24 cellular contexts compared by ENCODE assay signal in genomic region chr10:85250304-85250703, GRCh38.
DNase-seq lines count a peak whose midpoint lies in the region; ATAC-seq, FAIRE-seq and TF ChIP-seq lines count a peak whose summit lies in the region.
"Had no signal": no experiment of that assay in that cellular context is flagged by ENCODE, and none has a peak within 500 bp of the region (broad histone marks: within the 10 kb centered on the region; RNA-seq: fewer than 3 reads in every experiment).

No MANE protein-coding gene starts in this region.

- ATAC-seq in A549, result no peak
- ATAC-seq in IMR-90 (ENCODE audit: low read depth), result no peak
- ATAC-seq in HG02678 (IDR thresholded peaks at IDR 0.05; ENCODE audit: unreplicated experiment), result no peak
- ATAC-seq: GM12878 had no signal

- no peaks in the 10 kb centered on the region for H4K20me1 ChIP-seq in IMR-90 (ENCODE audit: insufficient read depth, low read length)
- H4K20me1 ChIP-seq: BLaER1 had no signal

- TF ChIP-seq CTCF in A549 (IDR thresholded peaks at IDR 0.05), result no peak
- no peak for TF ChIP-seq CTCF in IMR-90 (conservative IDR thresholded peaks at IDR 0.05; ENCODE audit: low read depth, low read length)
- no peak for TF ChIP-seq CTCF in esophagus muscularis mucosa (IDR thresholded peaks at IDR 0.05)

- no peak overlapping the region for H3K4ac ChIP-seq in IMR-90 (ENCODE audit: low read depth, low read length)

- H2AFZ ChIP-seq in IMR-90 (replicated peaks; ENCODE audit: low read length, poor library complexity), result no peak overlapping the region

- H3K9me1 ChIP-seq in IMR-90 (ENCODE audit: insufficient read depth, low read length), result no peaks in the 10 kb centered on the region

- FAIRE-seq in A549 (lab: Jason Lieb, UNC), result no peak
- FAIRE-seq: A204.1, GM12878, GM12892, GM18507 had no signal

- TF ChIP-seq EP300 in A549 (IDR thresholded peaks at IDR 0.05), result no peak
- no peak for TF ChIP-seq EP300 in esophagus muscularis mucosa (IDR thresholded peaks at IDR 0.05)

- H3K36me3 ChIP-seq in IMR-90 (ENCODE audit: control insufficient read depth, insufficient read depth, low read length), result no peaks in the 10 kb centered on the region
- no peaks in the 10 kb centered on the region for H3K36me3 ChIP-seq in esophagus muscularis mucosa
- H3K36me3 ChIP-seq: BE2C, BLaER1 had no signal

- no peak overlapping the region for H4K91ac ChIP-seq in IMR-90 (ENCODE audit: insufficient read depth, low read depth, low read length)

- H2BK120ac ChIP-seq in IMR-90 (ENCODE audit: low read depth, low read length), result no peak overlapping the region

- H3K9ac ChIP-seq in IMR-90 (ENCODE audit: low read depth, low read length), result no peak overlapping the region
- H3K9ac ChIP-seq: BLaER1 had no signal

- H3K56ac ChIP-seq in IMR-90 (ENCODE audit: extremely low read depth, insufficient read depth, low read length), result no peak overlapping the region

- in situ Hi-C loops in IMR-90 (cut with MboI; ENCODE audit: low sequenced_read_pairs), result no loop called here
- in situ Hi-C loops in ACHN (cut with HindIII; ENCODE audit: low pct_ligation_motif_present, low pct_unique_long_range_greater_than_20kb, low sequenced_read_pairs), result no loop called here

- TF ChIP-seq POLR2A in A549 (IDR thresholded peaks at IDR 0.05; ENCODE audit: low read length) (no peak), IMR-90 (IDR thresholded peaks at IDR 0.05; ENCODE audit: low read depth, low read length) (no peak), esophagus muscularis mucosa (IDR thresholded peaks at IDR 0.05; ENCODE audit: low read depth) (no peak)

- H3K27me3 ChIP-seq in IMR-90 (ENCODE audit: control insufficient read depth, insufficient read depth, low read length), result no peaks in the 10 kb centered on the region
- H3K27me3 ChIP-seq in esophagus muscularis mucosa, result no peaks in the 10 kb centered on the region
- H3K27me3 ChIP-seq: BE2C, BLaER1 had no signal

- CTCF ChIA-PET in A549 (lab: Yijun Ruan, JAX) (no interaction called here), IMR-90 (lab: Yijun Ruan, JAX) (no interaction called here)

- H4K5ac ChIP-seq in IMR-90 (ENCODE audit: low read depth, low read length), result no peak overlapping the region

- no peak overlapping the region for H3K27ac ChIP-seq in A549
- H3K27ac ChIP-seq in IMR-90 (ENCODE audit: insufficient read depth, low read length), result no peak overlapping the region
- no peak overlapping the region for H3K27ac ChIP-seq in esophagus muscularis mucosa (replicated peaks in 1 of 4)
- H3K27ac ChIP-seq: BLaER1 had no signal

- no peak overlapping the region for H2BK5ac ChIP-seq in IMR-90 (ENCODE audit: low read depth, low read length, poor library complexity, severe bottlenecking)

- H3K23ac ChIP-seq in IMR-90 (ENCODE audit: low read depth, low read length), result no peak overlapping the region

- no peak overlapping the region for H2AK5ac ChIP-seq in IMR-90 (ENCODE audit: low read depth, low read length)

- H2AK9ac ChIP-seq in IMR-90 (replicated peaks; ENCODE audit: low read depth, low read length, poor library complexity), result no peak overlapping the region

- H2BK20ac ChIP-seq in IMR-90 (ENCODE audit: low read depth, low read length), result no peak overlapping the region

- no peak overlapping the region for H2BK15ac ChIP-seq in IMR-90 (ENCODE audit: low read depth, low read length)

- no peak for DNase-seq in A549 (ENCODE audit: low read depth in 1 of 2, low spot score in 1 of 2)
- no peak for DNase-seq in IMR-90
- DNase-seq in esophagus muscularis mucosa (ENCODE audit: extremely low spot score), result peak; percentile 60
- DNase-seq in ACHN, result no peak
- DNase-seq: 8988T; BE2C; C1 segment of cervical spinal cord; CD4-positive, alpha-beta memory T cell; CD4-positive, CD25-positive, alpha-beta regulatory T cell; CD8-positive, alpha-beta memory T cell; COR-L47; DMS 273 treated with DMSO at 0.1 percent for 48 hours; DMS153; DMS53; DMS79; DND-41; EL; GDM1 had no signal

- H3K4me1 ChIP-seq in A549 (no peaks in the 10 kb centered on the region), IMR-90 (ENCODE audit: control insufficient read depth, insufficient read depth, low read length) (no peaks in the 10 kb centered on the region), esophagus muscularis mucosa (no peaks in the 10 kb centered on the region)
- H3K4me1 ChIP-seq: BE2C, BLaER1 had no signal

- 8% methylated on average over 5 of the region's 5 CpGs for WGBS in A549 (ENCODE audit: missing lambda C conversion rate)
- no CpG with 5 or more reads among the region's 5 CpGs for WGBS in IMR-90 (ENCODE audit: extremely low coverage in 2 of 2, insufficient read length in 1 of 2), 2 experiments
- WGBS in esophagus muscularis mucosa, result 79% methylated on average over 5 of the region's 5 CpGs

- no TSS peak for BruUV-seq in IMR-90 (replicated peaks; lab: Mats Ljungman, UMichigan)

- no peak overlapping the region for H4K8ac ChIP-seq in IMR-90 (ENCODE audit: low read depth in 2 of 2, low read length in 2 of 2)

- no peaks in the 10 kb centered on the region for H3K79me1 ChIP-seq in IMR-90 (ENCODE audit: low read depth in 1 of 2, low read length in 2 of 2)

- no peak overlapping the region for H3K18ac ChIP-seq in IMR-90 (ENCODE audit: low read depth, low read length)

- dilution Hi-C loops in IMR-90 (cut with HindIII; ENCODE audit: low sequenced_read_pairs, unreplicated experiment), result no loop called here

- H3K9me3 ChIP-seq in A549, result no peaks in the 10 kb centered on the region
- peaks cover 17% of the 10 kb centered on the region for H3K9me3 ChIP-seq in IMR-90 (ENCODE audit: control insufficient read depth, insufficient read depth, low read length)
- H3K9me3 ChIP-seq in esophagus muscularis mucosa, result no peaks in the 10 kb centered on the region
- H3K9me3 ChIP-seq: BE2C, BLaER1 had no signal

- no peak overlapping the region for H3K4me3 ChIP-seq in A549
- no peak overlapping the region for H3K4me3 ChIP-seq in IMR-90 (ENCODE audit: insufficient read depth, low read depth, low read length)
- no peak overlapping the region for H3K4me3 ChIP-seq in esophagus muscularis mucosa
- H3K4me3 ChIP-seq: BLaER1, GM12878 had no signal

- POLR2A ChIA-PET in A549 (lab: Yijun Ruan, JAX), result no interaction called here
- POLR2A ChIA-PET in IMR-90 (lab: Charles Lee; ENCODE audit: unreplicated experiment), result no interaction called here

- no peak for TF ChIP-seq RAD21 in A549 (conservative IDR thresholded peaks at IDR 0.05 in 1 of 2, IDR thresholded peaks at IDR 0.05 in 1 of 2)
- TF ChIP-seq RAD21 in IMR-90 (IDR thresholded peaks at IDR 0.05; ENCODE audit: low read length), result no peak

- no peak overlapping the region for H3K14ac ChIP-seq in IMR-90 (replicated peaks; ENCODE audit: low read depth, low read length)

- intact Hi-C loops in IMR-90 (cut with micrococcal nuclease) (no loop called here), esophagus muscularis mucosa (cut with DNase I) (no loop called here)

- H3K4me2 ChIP-seq in A549 (no peak overlapping the region), IMR-90 (ENCODE audit: low read depth, low read length) (no peak overlapping the region)
- H3K4me2 ChIP-seq: BLaER1 had no signal

TF ChIP-seq in A549, 52 proteins besides CTCF, POLR2A, EP300 and RAD21:
- TF ChIP-seq HMGXB4 (CRISPR knock-in tag; IDR thresholded peaks at IDR 0.05; ENCODE audit: borderline replicate concordance), result no peak
- TF ChIP-seq MAFK (IDR thresholded peaks at IDR 0.05; ENCODE audit: partially characterized antibody), result peak; percentile 66

TF ChIP-seq in IMR-90, 13 proteins besides CTCF, POLR2A, EP300 and RAD21:
- TF ChIP-seq USF2 (IDR thresholded peaks at IDR 0.05; ENCODE audit: low read depth, low read length), result no peak
- no peak for TF ChIP-seq RCOR1 (IDR thresholded peaks at IDR 0.05; ENCODE audit: insufficient replicate concordance, low read length)
- peak; percentile 60; the same call in 1 of the 2 replicates for TF ChIP-seq MAFK (IDR thresholded peaks at IDR 0.05; ENCODE audit: low read depth, low read length)
- TF ChIP-seq ELK1 (IDR thresholded peaks at IDR 0.05; ENCODE audit: borderline replicate concordance, low read depth, low read length), result no peak
- no peak for TF ChIP-seq CEBPB (IDR thresholded peaks at IDR 0.05; ENCODE audit: low read depth, low read length)
- TF ChIP-seq NFE2L2 (IDR thresholded peaks at IDR 0.05; ENCODE audit: low read depth, low read length), result no peak
